ENCODE assay signal across 17 cellular contexts in genomic region chr13:97548138-97548537, GRCh38.
DNase-seq lines count a peak whose midpoint lies in the region; ATAC-seq and FAIRE-seq lines count a peak whose summit lies in the region.
"Had no signal": no experiment of that assay in that cellular context is flagged by ENCODE, and none has a peak within 500 bp of the region (broad histone marks: within the 10 kb centered on the region; RNA-seq: fewer than 3 reads in every experiment).

No MANE protein-coding gene starts in this region.

- no peaks in the 10 kb centered on the region for H3K36me3 ChIP-seq in adipocyte (ENCODE audit: control insufficient read depth, insufficient read depth, low read length, severe bottlenecking)

- ATAC-seq in GM18499 (IDR thresholded peaks at IDR 0.05; ENCODE audit: insufficient read depth, unreplicated experiment), result peak; percentile 46
- ATAC-seq in GM19463 (IDR thresholded peaks at IDR 0.05; ENCODE audit: unreplicated experiment), result peak; percentile 69
- peak; percentile 58 for ATAC-seq in HG03025 (IDR thresholded peaks at IDR 0.05; ENCODE audit: low FRiP score, unreplicated experiment)
- no peak for ATAC-seq in GM19397 (IDR thresholded peaks at IDR 0.05; ENCODE audit: unreplicated experiment)
- ATAC-seq: activated CD4-positive, CD25-positive, alpha-beta regulatory T cell treated with anti-CD3 and anti-CD28 coated beads, Interleukin-2, amount 50 U/mL, for 24 hours; left ventricle myocardium superior had no signal

- peaks cover 4% of the 10 kb centered on the region for H3K4me1 ChIP-seq in adipocyte (ENCODE audit: control insufficient read depth, insufficient read depth, low read length)

- no peaks in the 10 kb centered on the region for H3K9me3 ChIP-seq in adipocyte (ENCODE audit: control insufficient read depth, low read length)

- intact Hi-C loops in head of caudate nucleus (cut with DNase I), result no loop called here

- FAIRE-seq in frontal cortex (lab: Jason Lieb, UNC), result no peak

- DNase-seq in adipocyte (ENCODE audit: low read depth), result peak; percentile 18
- DNase-seq in medulla oblongata (ENCODE audit: extremely low spot score), result no peak
- no peak for DNase-seq in head of caudate nucleus
- no peak for DNase-seq in frontal cortex (ENCODE audit: low spot score in 2 of 2)
- DNase-seq: ACHN; amniotic stem cell; cerebellar nuclear complex; EL; left ventricle myocardium superior; NCI-H2081; stimulated activated naive CD4-positive, alpha-beta T cell; T-helper 2 cell had no signal

- H3K27me3 ChIP-seq in adipocyte (replicated peaks; ENCODE audit: control insufficient read depth, insufficient read depth, low read length), result no peaks in the 10 kb centered on the region

- no peak overlapping the region for H3K9ac ChIP-seq in adipocyte (ENCODE audit: low read length)

- H3K4me3 ChIP-seq in adipocyte (ENCODE audit: low read length), result no peak overlapping the region
